ENCODE assay signal across 8 cellular contexts in genomic region chr12:48980953-48981756, GRCh38. TPM values are rescaled to one million over a fixed set of nuclear protein-coding genes. Genes with fewer than 3 reads are reported as not detected.
DNase-seq lines count a peak whose midpoint lies in the region; ATAC-seq, FAIRE-seq and TF ChIP-seq lines count a peak whose summit lies in the region.

No MANE protein-coding gene starts in this region.

- no peak; the same call in 1 of the 2 replicates for TF ChIP-seq POLR2A in A549 (IDR thresholded peaks at IDR 0.05; ENCODE audit: low read length)

- TF ChIP-seq EP300 in A549 (IDR thresholded peaks at IDR 0.05): no peak

- 18% methylated on average over 79 of the region's 91 CpGs for WGBS in A549 (ENCODE audit: missing lambda C conversion rate)

- H3K9me3 ChIP-seq in A549 (no peaks in the 10 kb centered on the region), HUES48 (ENCODE audit: control insufficient read depth, insufficient read depth, low read length) (no peaks in the 10 kb centered on the region), iPS-15b (ENCODE audit: control insufficient read depth, insufficient read depth, low read length) (no peaks in the 10 kb centered on the region)

- peak; percentile 38 for TF ChIP-seq CTCF in A549 (IDR thresholded peaks at IDR 0.05)

- no peak for FAIRE-seq in A549 (lab: Jason Lieb, UNC)

- CTCF ChIA-PET in A549 (lab: Yijun Ruan, JAX): interaction anchor here (0.6 to 77.5 kb wide), 12 partner anchors 1 to 133 kb away, joined by 3 to 2584 read pairs (median 3); partner anchors contain the start of genes ARF3, DDN, FKBP11 and PRKAG1

- H3K9ac ChIP-seq in HUES48 (ENCODE audit: low read depth, low read length): no peak overlapping the region
- no peak overlapping the region for H3K9ac ChIP-seq in iPS-15b (ENCODE audit: low read depth, low read length)

- peak overlapping the region; percentile 84 for H3K4me2 ChIP-seq in A549

- H3K4me3 ChIP-seq in A549: peak overlapping the region; percentile 44
- peak overlapping the region; percentile 59 for H3K4me3 ChIP-seq in HUES48 (ENCODE audit: low read depth, low read length)
- H3K4me3 ChIP-seq in iPS-15b (ENCODE audit: low read depth, low read length): peak overlapping the region; percentile 56

- POLR2A ChIA-PET in A549 (lab: Yijun Ruan, JAX): no interaction called here

- H3K27me3 ChIP-seq in HUES48 (ENCODE audit: control insufficient read depth, insufficient read depth, low read length) (peaks cover 99% of the 10 kb centered on the region), iPS-15b (ENCODE audit: control insufficient read depth, insufficient read depth, low read length) (peaks cover 98% of the 10 kb centered on the region)

- ATAC-seq in A549 (peak; percentile 59 to 65), HG02588 (IDR thresholded peaks at IDR 0.05; ENCODE audit: unreplicated experiment) (no peak), HG02798 (IDR thresholded peaks at IDR 0.05; ENCODE audit: poor library complexity, unreplicated experiment) (no peak)

- DNase-seq in A549 (ENCODE audit: low read depth in 1 of 2, low spot score in 1 of 2) (peak; percentile 57 to 66), activated gamma-delta T cell (lab: John Stamatoyannopoulos, UW) (peak; percentile 56), amniotic stem cell (lab: John Stamatoyannopoulos, UW) (no peak)
- peak; percentile 38 for DNase-seq in stimulated activated CD8-positive, alpha-beta memory T cell treated with anti-CD3 and anti-CD28 coated beads, Interleukin-4, amount 100 ng/mL, for 48 hours

- peak overlapping the region; percentile 16 to 26; a peak in 3 of 6 replicates for H3K27ac ChIP-seq in A549
- H3K27ac ChIP-seq in HUES48 (ENCODE audit: low read depth, low read length): no peak overlapping the region

- H3K36me3 ChIP-seq in HUES48 (ENCODE audit: control insufficient read depth, insufficient read depth, low read length) (no peaks in the 10 kb centered on the region), iPS-15b (ENCODE audit: control insufficient read depth, insufficient read depth, low read length) (no peaks in the 10 kb centered on the region)

- H3K4me1 ChIP-seq in A549: peaks cover 16% of the 10 kb centered on the region; the same call in 2 of the 3 replicates
- H3K4me1 ChIP-seq in HUES48 (ENCODE audit: control insufficient read depth, insufficient read depth, low read length): peaks cover 26% of the 10 kb centered on the region
- peaks cover 2% of the 10 kb centered on the region for H3K4me1 ChIP-seq in iPS-15b (ENCODE audit: control insufficient read depth, insufficient read depth, low read length)

- TF ChIP-seq RAD21 in A549 (conservative IDR thresholded peaks at IDR 0.05 in 1 of 2, IDR thresholded peaks at IDR 0.05 in 1 of 2): no peak

TF ChIP-seq in A549, 52 proteins besides CTCF, POLR2A, EP300 and RAD21:
- no peak for TF ChIP-seq MAZ (IDR thresholded peaks at IDR 0.05; ENCODE audit: borderline replicate concordance, low read depth, low read length)
- TF ChIP-seq KDM1A (IDR thresholded peaks at IDR 0.05; ENCODE audit: low read depth): no peak
- TF ChIP-seq MAX (IDR thresholded peaks at IDR 0.05): peak; percentile 87
- TF ChIP-seq FOXS1 (CRISPR knock-in tag; IDR thresholded peaks at IDR 0.05): no peak
- TF ChIP-seq SMC3 (IDR thresholded peaks at IDR 0.05): 0 out of 3 replicates have a peak, but pooled peaks have one; percentile 17
TF ChIP-seq in A549: peak in this region for 2.

RNA-seq across cellular contexts. Expression of gene WNT1, which starts 3.0 kb away (rescaled TPM):
- polyA plus RNA-seq in A549 (2011; rRNA removed): not detected in 2 replicates
- polyA plus RNA-seq in A549 (2012; cell fraction: cytosol; rRNA removed): 0.03 TPM in 1 of 2 replicates, not detected in the other
- 0.06 TPM in 1 of 2 replicates, not detected in the other for polyA plus RNA-seq in A549 (2012; cell fraction: nucleus; rRNA removed)
- not detected in 3 replicates for polyA plus RNA-seq in A549 (2017; fragmentation: RNase III; extraction: RNeasy Plus Mini Kit Qiagen cat#74134 plus additional on column Dnase treatment)
- polyA minus RNA-seq in A549 (2011; rRNA and poly(A)+ RNA removed): not detected in 2 replicates

RNA-seq across cellular contexts. Expression of gene WNT10B, which starts 9.6 kb away (rescaled TPM):
- polyA plus RNA-seq in A549 (2011; rRNA removed) (1.8 and 2.0 TPM in 2 replicates), A549 (2017; fragmentation: RNase III; extraction: RNeasy Plus Mini Kit Qiagen cat#74134 plus additional on column Dnase treatment) (1.5 to 1.9 TPM (median 1.7 TPM) in 3 replicates)
- 3.0 and 3.5 TPM in 2 replicates for polyA plus RNA-seq in A549 (2012; cell fraction: cytosol; rRNA removed)
- polyA plus RNA-seq in A549 (2012; cell fraction: nucleus; rRNA removed): 4.2 and 4.5 TPM in 2 replicates
- 1.0 and 1.8 TPM in 2 replicates for polyA minus RNA-seq in A549 (2011; rRNA and poly(A)+ RNA removed)

RNA-seq across cellular contexts. Expression of gene DDN, which starts 18.0 kb away (rescaled TPM):
- polyA plus RNA-seq in A549 (2011; rRNA removed) (0.12 TPM in 2 replicates), A549 (2017; fragmentation: RNase III; extraction: RNeasy Plus Mini Kit Qiagen cat#74134 plus additional on column Dnase treatment) (0.34 to 0.50 TPM (median 0.38 TPM) in 3 replicates)
- polyA plus RNA-seq in A549 (2012; cell fraction: cytosol; rRNA removed): 0.16 and 0.25 TPM in 2 replicates
- 0.52 and 0.54 TPM in 2 replicates for polyA plus RNA-seq in A549 (2012; cell fraction: nucleus; rRNA removed)
- polyA minus RNA-seq in A549 (2011; rRNA and poly(A)+ RNA removed): 0.08 and 0.19 TPM in 2 replicates

RNA-seq across cellular contexts. Expression of gene ARF3, which starts 23.9 kb away (rescaled TPM):
- polyA plus RNA-seq in A549 (2011; rRNA removed) (281 and 287 TPM in 2 replicates), A549 (2017; fragmentation: RNase III; extraction: RNeasy Plus Mini Kit Qiagen cat#74134 plus additional on column Dnase treatment) (133 to 138 TPM (median 138 TPM) in 3 replicates)
- 232 and 234 TPM in 2 replicates for polyA plus RNA-seq in A549 (2012; cell fraction: cytosol; rRNA removed)
- polyA plus RNA-seq in A549 (2012; cell fraction: nucleus; rRNA removed): 162 and 182 TPM in 2 replicates
- polyA minus RNA-seq in A549 (2011; rRNA and poly(A)+ RNA removed): 136 and 144 TPM in 2 replicates

RNA-seq across cellular contexts. Expression of gene PRKAG1, which starts 37.4 kb away (rescaled TPM):
- 100 and 117 TPM in 2 replicates for polyA plus RNA-seq in A549 (2011; rRNA removed)
- 31.5 and 35.2 TPM in 2 replicates for polyA plus RNA-seq in A549 (2012; cell fraction: cytosol; rRNA removed)
- 18.3 and 29.2 TPM in 2 replicates for polyA plus RNA-seq in A549 (2012; cell fraction: nucleus; rRNA removed)
- polyA plus RNA-seq in A549 (2017; fragmentation: RNase III; extraction: RNeasy Plus Mini Kit Qiagen cat#74134 plus additional on column Dnase treatment): 40.0 to 42.8 TPM (median 41.9 TPM) in 3 replicates
- 31.8 and 33.6 TPM in 2 replicates for polyA minus RNA-seq in A549 (2011; rRNA and poly(A)+ RNA removed)

Comparison
In these comparisons a context has a peak if more than half of its experiments do, and no peak if none do; other contexts are left out.
1. ATAC-seq: peak in A549 (2 of 2); none in HG02588 (single experiment) and HG02798 (single experiment).
2. Peak in every context shown above with its lines, with median percentiles within 50 percentile points of each other: H3K4me3 ChIP-seq.